ENCODE assay signal across 9 cellular contexts in genomic region chr9:120583958-120584369, GRCh38. TPM values are rescaled to one million over a fixed set of nuclear protein-coding genes. Genes with fewer than 3 reads are reported as not detected.
DNase-seq lines count a peak whose midpoint lies in the region; ATAC-seq, FAIRE-seq and TF ChIP-seq lines count a peak whose summit lies in the region.
"Had no signal": no experiment of that assay in that cellular context is flagged by ENCODE, and none has a peak within 500 bp of the region (broad histone marks: within the 10 kb centered on the region; RNA-seq: fewer than 3 reads in every experiment).

No MANE protein-coding gene starts in this region.

- peaks cover 10% of the 10 kb centered on the region for H3K4me1 ChIP-seq in endothelial cell of umbilical vein (ENCODE audit: control insufficient read depth, extremely low read depth, insufficient read depth, low read length)

- H3K9me3 Mint-ChIP-seq in natural killer cell treated with Interleukin-12 subunit alpha and Interleukin-12 subunit beta and Interleukin-15 and Interleukin-18, amount 100 ng/mL, for 72 hours, result no peaks in the 10 kb centered on the region

- H3K9me3 ChIP-seq in endothelial cell of umbilical vein (replicated peaks; ENCODE audit: control insufficient read depth, insufficient read depth, low read length), result no peaks in the 10 kb centered on the region

- no peaks in the 10 kb centered on the region for H3K9me1 ChIP-seq in endothelial cell of umbilical vein (replicated peaks; ENCODE audit: control insufficient read depth, extremely low read depth, insufficient read depth, low read length)

- H3K4me3 Mint-ChIP-seq in natural killer cell treated with Interleukin-12 subunit alpha and Interleukin-12 subunit beta and Interleukin-15 and Interleukin-18, amount 100 ng/mL, for 72 hours, result no peak overlapping the region
- H3K4me3 Mint-ChIP-seq: T-helper 1 cell treated with Interleukin-12 subunit alpha and Interleukin-12 subunit beta and Interleukin-4 antibody, amounts not matched to agents 30 μg/mL and 1 μg/mL, for 36 hours had no signal

- peak overlapping the region; percentile 12 to 40 for H3K27ac Mint-ChIP-seq in natural killer cell treated with Interleukin-12 subunit alpha and Interleukin-12 subunit beta and Interleukin-15 and Interleukin-18, amount 100 ng/mL, for 72 hours
- H3K27ac Mint-ChIP-seq: T-helper 1 cell treated with Interleukin-12 subunit alpha and Interleukin-12 subunit beta and Interleukin-4 antibody, amounts not matched to agents 30 μg/mL and 1 μg/mL, for 36 hours had no signal

- POLR2A ChIA-PET in endothelial cell of umbilical vein (lab: Charles Lee), result no interaction called here

- peaks cover 21 to 24% of the 10 kb centered on the region in 2 donors for H3K4me1 Mint-ChIP-seq in natural killer cell treated with Interleukin-12 subunit alpha and Interleukin-12 subunit beta and Interleukin-15 and Interleukin-18, amount 100 ng/mL, for 72 hours (ENCODE audit: low read depth in 2 of 2)

- peaks cover 5% of the 10 kb centered on the region for H3K36me3 Mint-ChIP-seq in natural killer cell treated with Interleukin-12 subunit alpha and Interleukin-12 subunit beta and Interleukin-15 and Interleukin-18, amount 100 ng/mL, for 72 hours

- no peaks in the 10 kb centered on the region for H3K27me3 Mint-ChIP-seq in natural killer cell treated with Interleukin-12 subunit alpha and Interleukin-12 subunit beta and Interleukin-15 and Interleukin-18, amount 100 ng/mL, for 72 hours

- peaks cover 0 to 5% of the 10 kb centered on the region in 2 experiments for H3K27me3 ChIP-seq in endothelial cell of umbilical vein (ENCODE audit: control insufficient read depth in 2 of 2, insufficient read depth in 2 of 2, low read length in 2 of 2)

- no peaks in the 10 kb centered on the region for H3K36me3 ChIP-seq in endothelial cell of umbilical vein (ENCODE audit: control insufficient read depth in 2 of 2, extremely low read depth in 1 of 2, insufficient read depth in 2 of 2, low read length in 2 of 2)

- no peak for TF ChIP-seq POLR2A in endothelial cell of umbilical vein (IDR thresholded peaks at IDR 0.05; ENCODE audit: low read depth, low read length)
- TF ChIP-seq POLR2A in GM18505 (IDR thresholded peaks at IDR 0.05; ENCODE audit: borderline replicate concordance, extremely low read depth, insufficient read depth, insufficient read length), result no peak

- DNase-seq in COR-L47 (lab: John Stamatoyannopoulos, UW) (peak; percentile 39), LNCaP clone FGC (ENCODE audit: low read depth) (peak; percentile 15), SK-MEL-5 (ENCODE audit: low read depth, low spot score) (peak; percentile 100), endothelial cell of umbilical vein (ENCODE audit: low read depth, low spot score) (peak; percentile 80)
- peak; percentile 67 for DNase-seq in natural killer cell treated with Interleukin-12 subunit alpha and Interleukin-12 subunit beta and Interleukin-15 and Interleukin-18, amount 100 ng/mL, for 72 hours (ENCODE audit: low spot score)
- DNase-seq in activated CD4-positive, CD25-positive, alpha-beta regulatory T cell treated with anti-CD3 and anti-CD28 coated beads, Interleukin-2, amount 50 U/mL, for 72 hours, result no peak

- no TSS peak for BruUV-seq in endothelial cell of umbilical vein (replicated peaks; lab: Mats Ljungman, UMichigan)

- H2AFZ ChIP-seq in endothelial cell of umbilical vein (ENCODE audit: low read depth, low read length), result peak overlapping the region; percentile 5

- peak; percentile 80 for FAIRE-seq in endothelial cell of umbilical vein (lab: Jason Lieb, UNC)

- no peak overlapping the region for H3K9ac ChIP-seq in endothelial cell of umbilical vein (replicated peaks; ENCODE audit: extremely low read depth, insufficient read depth, low read length)

- in situ Hi-C loops in SK-MEL-5 (cut with HindIII; ENCODE audit: low pct_unique_long_range_greater_than_20kb, low sequenced_read_pairs), result no loop called here

- peak overlapping the region; percentile 10 for H3K4me2 ChIP-seq in endothelial cell of umbilical vein (ENCODE audit: insufficient read depth, low read length)

- intact Hi-C loops in endothelial cell of umbilical vein (cut with micrococcal nuclease), result no loop called here

- CTCF ChIA-PET in endothelial cell of umbilical vein (lab: Charles Lee), result interaction anchor here (1.4 kb wide), 1 partner anchor 9 kb away, joined by 6 read pairs; no protein-coding TSS in a partner anchor

- no peaks in the 10 kb centered on the region for H4K20me1 ChIP-seq in endothelial cell of umbilical vein (replicated peaks; ENCODE audit: control insufficient read depth, extremely low read depth, insufficient read depth, low read length)

- ATAC-seq in GM19463 (IDR thresholded peaks at IDR 0.05; ENCODE audit: unreplicated experiment) (peak; percentile 51), GM18505 (IDR thresholded peaks at IDR 0.05; ENCODE audit: unreplicated experiment) (no peak)
- peak; percentile 60 to 67 for ATAC-seq in natural killer cell treated with Interleukin-12 subunit alpha and Interleukin-12 subunit beta and Interleukin-15 and Interleukin-18, amount 100 ng/mL, for 72 hours

- H3K27ac ChIP-seq in endothelial cell of umbilical vein (ENCODE audit: insufficient read depth, low read depth, low read length), result peak overlapping the region; percentile 46

- peaks cover 9% of the 10 kb centered on the region for H3K79me2 ChIP-seq in endothelial cell of umbilical vein (ENCODE audit: control insufficient read depth, insufficient read depth, low read length)

- TF ChIP-seq CTCF in LNCaP clone FGC (IDR thresholded peaks at IDR 0.05; ENCODE audit: control insufficient read depth, extremely low read depth, insufficient read depth) (no peak), endothelial cell of umbilical vein (IDR thresholded peaks at IDR 0.05; ENCODE audit: extremely low read depth in 1 of 2, insufficient read depth in 1 of 2, low read depth in 1 of 2, low read length in 2 of 2) (no peak)

- dilution Hi-C loops in endothelial cell of umbilical vein (cut with MboI; ENCODE audit: extremely low pct_ligation_motif_present, low sequenced_read_pairs), result no loop called here

- H3K4me3 ChIP-seq in LNCaP clone FGC (ENCODE audit: low read depth, low read length) (no peak overlapping the region), endothelial cell of umbilical vein (replicated peaks in 1 of 3; ENCODE audit: insufficient read depth in 1 of 3, low read depth in 1 of 3, low read length in 3 of 3) (no peak overlapping the region)

TF ChIP-seq in endothelial cell of umbilical vein, 7 proteins besides CTCF, POLR2A, EP300 and RAD21:
- peak; percentile 91 for TF ChIP-seq JUN (IDR thresholded peaks at IDR 0.05; ENCODE audit: borderline replicate concordance, insufficient read depth, insufficient read length, low read depth)
- no peak for TF ChIP-seq POLR2AphosphoS5 (IDR thresholded peaks at IDR 0.05; ENCODE audit: insufficient read depth, low read depth, low read length)

RNA-seq across cellular contexts. Expression of gene CDK5RAP2, which starts 4.0 kb away (rescaled TPM):
- total RNA-seq in SK-MEL-5 (2014; rRNA removed; shearing (Covaris generic)), result 114 and 139 TPM in 2 replicates
- 77.0 and 127 TPM in 2 replicates for polyA plus RNA-seq in SK-MEL-5 (2015; cell fraction: cytosol; rRNA removed)
- polyA plus RNA-seq in SK-MEL-5 (2015; cell fraction: nucleus; rRNA removed), result 315 and 410 TPM in 2 replicates
- total RNA-seq in endothelial cell of umbilical vein, result 53.5 and 56.7 TPM in 2 replicates
- 17.0 and 17.5 TPM in 2 replicates for polyA plus RNA-seq in endothelial cell of umbilical vein
- 24.9 and 32.8 TPM in 2 replicates for polyA plus RNA-seq in endothelial cell of umbilical vein (2011; cell fraction: cytosol; rRNA removed)
- polyA plus RNA-seq in endothelial cell of umbilical vein (2011; cell fraction: nucleus; rRNA removed), result 72.0 and 95.9 TPM in 2 replicates
- 20.6 and 26.5 TPM in 2 replicates for polyA plus RNA-seq in endothelial cell of umbilical vein (2012)
- 46.5 and 52.2 TPM in 2 replicates for polyA minus RNA-seq in endothelial cell of umbilical vein
- polyA minus RNA-seq in endothelial cell of umbilical vein (2011; cell fraction: cytosol; rRNA and poly(A)+ RNA removed), result 46.8 TPM
- 60.1 and 73.7 TPM in 2 replicates for polyA minus RNA-seq in endothelial cell of umbilical vein (2011; cell fraction: nucleus; rRNA and poly(A)+ RNA removed)
- total RNA-seq in natural killer cell treated with Interleukin-12 subunit alpha and Interleukin-12 subunit beta and Interleukin-15 and Interleukin-18, amount 100 ng/mL, for 72 hours, result 100 to 1,000 TPM in 1 of 2 donors, 10 to 100 TPM in 1; 73.4 to 124 TPM
